Comparison of ENCODE assay signal across 14 cellular contexts in genomic region chr16:87305505-87306391, GRCh38. TPM values are rescaled to one million over a fixed set of nuclear protein-coding genes. Genes with fewer than 3 reads are reported as not detected.
DNase-seq lines count a peak whose midpoint lies in the region; TF ChIP-seq lines count a peak whose summit lies in the region.
"Had no signal": no experiment of that assay in that cellular context is flagged by ENCODE, and none has a peak within 500 bp of the region (broad histone marks: within the 10 kb centered on the region; RNA-seq: fewer than 3 reads in every experiment).

No MANE protein-coding gene starts in this region.

- 83% methylated on average over 30 of the region's 30 CpGs for WGBS in mesenchymal stem cell

- peaks cover 0 to 3% (median 1%) of the 10 kb centered on the region in 3 donors for H3K36me3 Mint-ChIP-seq in CD8-positive, alpha-beta memory T cell
- H3K36me3 Mint-ChIP-seq in HFFc6 (ENCODE audit: low read depth) (peaks cover 11% of the 10 kb centered on the region), chondrocyte (ENCODE audit: low read depth) (peaks cover 5% of the 10 kb centered on the region)
- peaks cover 6% of the 10 kb centered on the region for H3K36me3 Mint-ChIP-seq in activated naive CD4-positive, alpha-beta T cell treated with anti-CD3 and anti-CD28 coated beads, Interleukin-2, amount 10 ng/mL, durations not matched to agents 7 days and 5 days

- peaks cover 0 to 2% of the 10 kb centered on the region in 2 donors for H3K27me3 Mint-ChIP-seq in CD8-positive, alpha-beta memory T cell
- 0 out of 2 replicates have a peak, but pooled peaks cover 2% of the 10 kb centered on the region for H3K27me3 Mint-ChIP-seq in HFFc6 (ENCODE audit: insufficient read depth)
- no peaks in the 10 kb centered on the region for H3K27me3 Mint-ChIP-seq in chondrocyte (ENCODE audit: low read depth)
- no peaks in the 10 kb centered on the region for H3K27me3 Mint-ChIP-seq in activated naive CD4-positive, alpha-beta T cell treated with anti-CD3 and anti-CD28 coated beads, Interleukin-2, amount 10 ng/mL, durations not matched to agents 7 days and 5 days
- H3K27me3 Mint-ChIP-seq: activated naive CD8-positive, alpha-beta T cell treated with anti-CD3 and anti-CD28 coated beads, Interleukin-2, amount 50 U/mL, for 24 hours had no signal

- H3K18ac ChIP-seq in mesenchymal stem cell (ENCODE audit: low read depth in 1 of 2, low read length in 2 of 2): no peak overlapping the region

- DNase-seq in CD8-positive, alpha-beta memory T cell: peak in 1 of 5 donors; percentile 15
- DNase-seq in HFFc6 (peak; percentile 66), chondrocyte (ENCODE audit: low spot score) (peak; percentile 88), mesenchymal stem cell (peak; percentile 5), RKO (ENCODE audit: low spot score) (no peak), NCI-H2227 (lab: John Stamatoyannopoulos, UW; ENCODE audit: unreplicated experiment) (no peak)
- no peak for DNase-seq in stimulated activated CD4-positive, alpha-beta T cell treated with anti-CD3 and anti-CD28 coated beads, Interleukin-2, amount 100 ng/mL, for 48 hours
- no peak for DNase-seq in activated naive CD4-positive, alpha-beta T cell treated with anti-CD3 and anti-CD28 coated beads, Interleukin-2, amount 10 ng/mL, durations not matched to agents 7 days and 5 days
- DNase-seq: activated CD4-positive, alpha-beta T cell treated with anti-CD3 and anti-CD28 coated beads, Interleukin-2, amount 50 U/mL, for 1 hour; activated naive CD8-positive, alpha-beta T cell treated with anti-CD3 and anti-CD28 coated beads, Interleukin-2, amount 50 U/mL, for 24 hours; NCI-H1436 treated with DMSO at 0.1 percent for 48 hours; SHP77 had no signal

- TF ChIP-seq CTCF in HFFc6 (IDR thresholded peaks at IDR 0.05) (peak; percentile 66), chondrocyte (IDR thresholded peaks at IDR 0.05) (no peak)

- no peak overlapping the region for H3K9ac ChIP-seq in mesenchymal stem cell (ENCODE audit: low read length)

- H2BK12ac ChIP-seq in mesenchymal stem cell (ENCODE audit: low read length in 2 of 2): no peak overlapping the region

- H3K4me1 Mint-ChIP-seq in CD8-positive, alpha-beta memory T cell: no peaks in the 10 kb centered on the region
- H3K4me1 Mint-ChIP-seq in HFFc6 (ENCODE audit: low read depth) (peaks cover 32% of the 10 kb centered on the region), chondrocyte (ENCODE audit: low read depth) (no peaks in the 10 kb centered on the region)
- peaks cover 27% of the 10 kb centered on the region for H3K4me1 Mint-ChIP-seq in activated naive CD4-positive, alpha-beta T cell treated with anti-CD3 and anti-CD28 coated beads, Interleukin-2, amount 10 ng/mL, durations not matched to agents 7 days and 5 days

- no peak overlapping the region for H3K4me3 Mint-ChIP-seq in CD8-positive, alpha-beta memory T cell
- H3K4me3 Mint-ChIP-seq in HFFc6 (peak overlapping the region; percentile 85), chondrocyte (ENCODE audit: unreplicated experiment) (no peak overlapping the region)
- no peak overlapping the region for H3K4me3 Mint-ChIP-seq in activated naive CD4-positive, alpha-beta T cell treated with anti-CD3 and anti-CD28 coated beads, Interleukin-2, amount 10 ng/mL, durations not matched to agents 7 days and 5 days
- H3K4me3 Mint-ChIP-seq: activated naive CD8-positive, alpha-beta T cell treated with anti-CD3 and anti-CD28 coated beads, Interleukin-2, amount 50 U/mL, for 24 hours had no signal

- no peak overlapping the region for H3K4me2 ChIP-seq in mesenchymal stem cell (ENCODE audit: low read length, poor library complexity, severe bottlenecking)

- H2AK5ac ChIP-seq in mesenchymal stem cell (ENCODE audit: low read length, severe bottlenecking): no peak overlapping the region

- no peaks in the 10 kb centered on the region for H3K27me3 ChIP-seq in CD8-positive, alpha-beta memory T cell (ENCODE audit: insufficient read depth, low read length, poor library complexity, severe bottlenecking)
- no peaks in the 10 kb centered on the region for H3K27me3 ChIP-seq in mesenchymal stem cell (ENCODE audit: control insufficient read depth in 1 of 2, insufficient read depth in 1 of 2, low read length in 2 of 2)
- H3K27me3 ChIP-seq: right atrium auricular region had no signal

- H3K79me1 ChIP-seq in mesenchymal stem cell (replicated peaks; ENCODE audit: low read length, poor library complexity, severe bottlenecking): no peaks in the 10 kb centered on the region

- no peak overlapping the region for H2BK15ac ChIP-seq in mesenchymal stem cell (ENCODE audit: low read depth, poor library complexity, severe bottlenecking)

- H2BK120ac ChIP-seq in mesenchymal stem cell (ENCODE audit: low read depth, low read length): no peak overlapping the region

- no peaks in the 10 kb centered on the region for H3K9me3 ChIP-seq in CD8-positive, alpha-beta memory T cell (ENCODE audit: low read length)
- H3K9me3 ChIP-seq in mesenchymal stem cell (ENCODE audit: control insufficient read depth, low read length): peaks cover 10% of the 10 kb centered on the region
- H3K9me3 ChIP-seq: right atrium auricular region had no signal

- no peak overlapping the region for H3K14ac ChIP-seq in mesenchymal stem cell (ENCODE audit: low read length in 2 of 2)

- no peak overlapping the region for H2BK5ac ChIP-seq in mesenchymal stem cell (ENCODE audit: low read depth, low read length, poor library complexity, severe bottlenecking)

- peak overlapping the region; percentile 54 for H3K27ac ChIP-seq in CD8-positive, alpha-beta memory T cell (ENCODE audit: low read depth, low read length)
- H3K27ac ChIP-seq in mesenchymal stem cell (ENCODE audit: low read length, poor library complexity, severe bottlenecking): no peak overlapping the region
- H3K27ac ChIP-seq: right atrium auricular region had no signal

- H3K27ac Mint-ChIP-seq in CD8-positive, alpha-beta memory T cell: no peak overlapping the region
- H3K27ac Mint-ChIP-seq in HFFc6: peak overlapping the region; percentile 91
- H3K27ac Mint-ChIP-seq in chondrocyte (ENCODE audit: unreplicated experiment): no peak overlapping the region
- no peak overlapping the region for H3K27ac Mint-ChIP-seq in activated naive CD4-positive, alpha-beta T cell treated with anti-CD3 and anti-CD28 coated beads, Interleukin-2, amount 10 ng/mL, durations not matched to agents 7 days and 5 days
- H3K27ac Mint-ChIP-seq: activated naive CD8-positive, alpha-beta T cell treated with anti-CD3 and anti-CD28 coated beads, Interleukin-2, amount 50 U/mL, for 24 hours had no signal

- H3K4me1 ChIP-seq in CD8-positive, alpha-beta memory T cell (ENCODE audit: insufficient read depth, low read length): peaks cover 8% of the 10 kb centered on the region
- H3K4me1 ChIP-seq in mesenchymal stem cell (ENCODE audit: control insufficient read depth, insufficient read depth, low read depth, low read length): peaks cover 4% of the 10 kb centered on the region
- H3K4me1 ChIP-seq: right atrium auricular region had no signal

- peaks cover 0 to 3% (median 0%) of the 10 kb centered on the region in 5 donors for H3K9me3 Mint-ChIP-seq in CD8-positive, alpha-beta memory T cell
- H3K9me3 Mint-ChIP-seq in HFFc6 (peaks cover 7% of the 10 kb centered on the region), chondrocyte (ENCODE audit: low read depth) (no peaks in the 10 kb centered on the region)
- peaks cover 4% of the 10 kb centered on the region for H3K9me3 Mint-ChIP-seq in activated naive CD4-positive, alpha-beta T cell treated with anti-CD3 and anti-CD28 coated beads, Interleukin-2, amount 10 ng/mL, durations not matched to agents 7 days and 5 days
- H3K9me3 Mint-ChIP-seq: activated naive CD8-positive, alpha-beta T cell treated with anti-CD3 and anti-CD28 coated beads, Interleukin-2, amount 50 U/mL, for 24 hours had no signal

- no peak overlapping the region for H3K4me3 ChIP-seq in CD8-positive, alpha-beta memory T cell (ENCODE audit: low read length)
- H3K4me3 ChIP-seq in mesenchymal stem cell (ENCODE audit: insufficient read depth in 1 of 2, low read depth in 1 of 2, low read length in 2 of 2): no peak overlapping the region
- H3K4me3 ChIP-seq: lung, right atrium auricular region had no signal

- POLR2A ChIA-PET in CD8-positive, alpha-beta memory T cell (lab: Charles Lee): no interaction called here

- H3K23ac ChIP-seq in mesenchymal stem cell (ENCODE audit: low read length in 2 of 2): no peak overlapping the region

- no peaks in the 10 kb centered on the region for H3K36me3 ChIP-seq in CD8-positive, alpha-beta memory T cell (ENCODE audit: insufficient read depth, low read length)
- peaks cover 3 to 6% of the 10 kb centered on the region in 2 experiments for H3K36me3 ChIP-seq in mesenchymal stem cell (ENCODE audit: control insufficient read depth in 1 of 2, insufficient read depth in 2 of 2, low read depth in 1 of 2, low read length in 2 of 2)
- H3K36me3 ChIP-seq: right atrium auricular region had no signal

- H4K91ac ChIP-seq in mesenchymal stem cell (ENCODE audit: low read length): peak overlapping the region; percentile 47

- no peak overlapping the region for H3K4ac ChIP-seq in mesenchymal stem cell (ENCODE audit: low read depth in 1 of 2, low read length in 2 of 2)

- no peak overlapping the region for H4K8ac ChIP-seq in mesenchymal stem cell (ENCODE audit: low read length)

- no peak overlapping the region for H2AFZ ChIP-seq in mesenchymal stem cell (ENCODE audit: low read depth, low read length)

- CTCF ChIA-PET in CD8-positive, alpha-beta memory T cell (lab: Charles Lee): interaction anchor here (1.6 kb wide), 1 partner anchor 185 kb away, joined by 3 read pairs; no protein-coding TSS in a partner anchor
- CTCF ChIA-PET in activated naive CD4-positive, alpha-beta T cell treated with anti-CD3 and anti-CD28 coated beads, Interleukin-2, amount 10 ng/mL, durations not matched to agents 7 days and 5 days (lab: Charles Lee): interaction anchor here (1.4 kb wide), 1 partner anchor 10 kb away, joined by 5 read pairs; no protein-coding TSS in a partner anchor

RNA-seq across cellular contexts. Expression of gene C16orf95, which starts 11.4 kb away (rescaled TPM):
- total RNA-seq in CD8-positive, alpha-beta memory T cell: 1 to 10 TPM; 7.5 to 8.4 TPM
- polyA plus RNA-seq in CD8-positive, alpha-beta memory T cell: 2.5 TPM
- total RNA-seq in HFFc6 (2021; fragmentation: NEBNext Ultra II Directional; extraction: Animal tissue kit (Norgen Biotek cat#: 25700)): 10 to 100 TPM in 5 of 6 experiments, 1 to 10 TPM in 1; 8.5 to 15.0 (median 11.7) TPM
- 6.9 to 8.8 TPM (median 7.2 TPM) in 3 replicates for total RNA-seq in chondrocyte
- polyA plus RNA-seq in mesenchymal stem cell (2013, experiment 1 of 2): 3.7 TPM
- 3.9 TPM for polyA plus RNA-seq in mesenchymal stem cell (2013, experiment 2 of 2)

Comparison
In these comparisons a context has a peak if more than half of its experiments do, and no peak if none do; other contexts are left out.
1. DNase-seq: peak in HFFc6 (single experiment), chondrocyte (single experiment) and mesenchymal stem cell (single experiment); none in stimulated activated CD4-positive, alpha-beta T cell treated with anti-CD3 and anti-CD28 coated beads, Interleukin-2, amount 100 ng/mL, for 48 hours (0 of 2), activated naive CD4-positive, alpha-beta T cell treated with anti-CD3 and anti-CD28 coated beads, Interleukin-2, amount 10 ng/mL, durations not matched to agents 7 days and 5 days (single experiment), RKO (single experiment) and NCI-H2227 (single experiment).